ENCODE assay signal across 9 cellular contexts in the genomic region with DNA sequence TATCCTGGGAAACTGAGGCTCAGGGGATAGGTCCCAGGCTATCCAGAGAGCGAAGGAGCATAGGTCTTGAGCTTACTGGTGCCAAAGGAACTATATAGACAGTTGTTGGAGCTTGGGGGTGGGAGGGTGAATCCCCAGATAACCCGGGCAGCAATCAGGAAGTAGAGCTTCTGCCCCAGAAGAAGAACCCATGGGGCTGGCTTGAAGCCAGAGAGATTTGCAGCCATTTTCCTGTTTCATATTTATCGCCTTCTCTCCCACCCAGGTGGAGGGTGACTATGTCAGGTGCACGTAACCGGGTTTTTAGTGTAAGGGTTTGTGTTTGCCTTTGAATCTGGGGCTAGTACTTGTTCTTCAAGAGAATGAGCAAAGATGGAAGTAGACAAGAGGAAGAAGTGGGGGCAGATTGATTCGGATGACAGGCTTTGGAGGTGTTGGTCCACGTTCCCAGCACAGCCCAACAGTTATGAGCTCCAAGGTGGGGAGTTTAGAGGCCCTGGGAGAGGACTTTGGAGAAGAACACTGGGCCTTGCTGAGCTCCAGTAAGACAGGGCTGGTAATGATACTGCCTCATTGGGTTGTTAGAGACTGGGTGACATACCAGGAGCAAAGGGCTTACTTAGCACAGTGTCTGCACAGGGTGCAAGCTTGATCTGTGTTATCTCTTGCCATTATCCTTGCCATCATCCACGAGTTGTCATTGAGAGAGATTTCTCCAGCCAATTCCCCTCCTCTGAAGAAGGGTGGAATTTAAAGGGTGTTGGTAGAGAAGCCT.
DNase-seq lines count a peak whose midpoint lies in the region; ATAC-seq, FAIRE-seq and TF ChIP-seq lines count a peak whose summit lies in the region.
"Had no signal": no experiment of that assay in that cellular context is flagged by ENCODE, and none has a peak within 500 bp of the region (broad histone marks: within the 10 kb centered on the region; RNA-seq: fewer than 3 reads in every experiment).

No MANE protein-coding gene starts in this region.

- no peaks in the 10 kb centered on the region for H3K9me3 ChIP-seq in Peyer's patch

- peak overlapping the region in 2 of 4 donors; percentile 12 for H3K27ac ChIP-seq in Peyer's patch
- H3K27ac ChIP-seq in cingulate gyrus (ENCODE audit: low read depth, low read length): peak overlapping the region; percentile 66

- H3K36me3 ChIP-seq in Peyer's patch: no peaks in the 10 kb centered on the region

- H3K27me3 ChIP-seq in Peyer's patch: no peaks in the 10 kb centered on the region

- peak; percentile 77 for FAIRE-seq in urothelium cell line (lab: Jason Lieb, UNC)

- H3K4me1 ChIP-seq in Peyer's patch: peaks cover 0 to 15% (median 14%) of the 10 kb centered on the region in 4 donors

- peak; percentile 13 for DNase-seq in stimulated activated CD4-positive, alpha-beta T cell treated with anti-CD3 and anti-CD28 coated beads, Interleukin-1b, Interleukin-23, amount 100 ng/mL, for 48 hours
- no peak for DNase-seq in stimulated activated CD4-positive, alpha-beta T cell treated with anti-CD3 and anti-CD28 coated beads, Interleukin-4, amount 100 ng/mL, for 1 hour
- DNase-seq in Peyer's patch: peak in 2 of 3 donors; percentile 49 to 69
- no peak for DNase-seq in urothelium cell line (ENCODE audit: low spot score)
- no peak for DNase-seq in NCI-H1930 (lab: John Stamatoyannopoulos, UW)
- DNase-seq: NCI-H2081 had no signal

- no peak for TF ChIP-seq CTCF in Peyer's patch (IDR thresholded peaks at IDR 0.05)

- no peak overlapping the region for H3K4me3 ChIP-seq in Peyer's patch

- no peak for TF ChIP-seq POLR2A in Peyer's patch (IDR thresholded peaks at IDR 0.05)

- ATAC-seq in GM21576 (IDR thresholded peaks at IDR 0.05; ENCODE audit: unreplicated experiment) (no peak), HG03439 (IDR thresholded peaks at IDR 0.05; ENCODE audit: unreplicated experiment) (no peak)

Comparison
In these comparisons a context has a peak if more than half of its experiments do, and no peak if none do; other contexts are left out.
1. DNase-seq: peak in stimulated activated CD4-positive, alpha-beta T cell treated with anti-CD3 and anti-CD28 coated beads, Interleukin-1b, Interleukin-23, amount 100 ng/mL, for 48 hours (single experiment) and Peyer's patch (2 of 3); none in stimulated activated CD4-positive, alpha-beta T cell treated with anti-CD3 and anti-CD28 coated beads, Interleukin-4, amount 100 ng/mL, for 1 hour (single experiment), urothelium cell line (single experiment) and NCI-H1930 (0 of 2).